ENCODE assay signal across 18 cellular contexts in the genomic region with DNA sequence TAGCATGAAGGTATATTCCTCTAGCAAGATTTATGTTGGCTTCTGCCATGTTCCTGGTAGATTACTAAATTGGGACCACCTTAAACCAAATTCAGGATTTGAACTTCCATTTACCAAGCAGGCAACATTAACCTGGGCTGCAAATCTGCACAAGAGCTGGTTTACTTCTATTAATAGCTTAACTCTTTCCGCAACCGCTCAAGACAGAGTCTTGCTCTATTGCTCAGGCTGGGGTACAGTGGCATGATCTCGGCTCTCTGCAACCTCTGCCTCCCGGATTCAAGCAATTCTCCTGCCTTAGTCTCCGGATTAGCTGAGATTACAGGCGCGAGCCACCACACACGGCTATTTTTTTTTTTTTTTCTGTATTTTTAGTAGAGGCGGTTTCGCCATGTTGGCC.
"Had no signal": no experiment of that assay in that cellular context is flagged by ENCODE, and none has a peak within 500 bp of the region (broad histone marks: within the 10 kb centered on the region; RNA-seq: fewer than 3 reads in every experiment).

No MANE protein-coding gene starts in this region.

- H3K9me3 ChIP-seq: esophagus squamous epithelium, prostate gland, right atrium auricular region, stomach had no signal

- H3K27me3 ChIP-seq: esophagus squamous epithelium, right atrium auricular region, stomach had no signal

- H3K27me3 Mint-ChIP-seq: activated CD4-positive, alpha-beta T cell treated with anti-CD3 and anti-CD28 coated beads, Interleukin-2, amount 10 ng/mL, durations not matched to agents 7 days and 5 days; dendritic cell treated with granulocyte-macrophage colony-stimulating factor and Interleukin-4, amounts not matched to agents 40 ng/mL and 50 ng/mL, for 4 days; type B pancreatic cell had no signal

- H3K36me3 ChIP-seq: prostate gland had no signal

- ATAC-seq: activated CD8-positive, alpha-beta T cell treated with anti-CD3 and anti-CD28 coated beads, Interleukin-2, amount 10 ng/mL, durations not matched to agents 7 days and 5 days; activated naive CD4-positive, alpha-beta T cell treated with anti-CD3 and anti-CD28 coated beads, Interleukin-2, amount 50 U/mL, for 72 hours; activated T-cell treated with anti-CD3 and anti-CD28 coated beads, Interleukin-2, amount 50 U/mL, for 72 hours had no signal

- H3K27ac ChIP-seq: esophagus squamous epithelium, prostate gland, right atrium auricular region, SK-N-MC, stomach had no signal

- H3K4me1 ChIP-seq: prostate gland had no signal

- H3K4me3 Mint-ChIP-seq: activated CD4-positive, alpha-beta T cell treated with anti-CD3 and anti-CD28 coated beads, Interleukin-2, amount 10 ng/mL, durations not matched to agents 7 days and 5 days; activated CD8-positive, alpha-beta T cell treated with anti-CD3 and anti-CD28 coated beads, Interleukin-2, amount 10 ng/mL, durations not matched to agents 7 days and 5 days; activated T-cell treated with anti-CD3 and anti-CD28 coated beads, Interleukin-2, amount 50 U/mL, for 72 hours; dendritic cell treated with granulocyte-macrophage colony-stimulating factor and Interleukin-4, amounts not matched to agents 40 ng/mL and 50 ng/mL, for 4 days; nephron; type B pancreatic cell had no signal

- DNase-seq: activated CD4-positive, alpha-beta T cell treated with anti-CD3 and anti-CD28 coated beads, Interleukin-2, amount 10 ng/mL, durations not matched to agents 7 days and 5 days; activated CD8-positive, alpha-beta memory T cell treated with anti-CD3 and anti-CD28 coated beads, Interleukin-2, amount 50 U/mL, for 4 hours; activated CD8-positive, alpha-beta T cell treated with anti-CD3 and anti-CD28 coated beads, Interleukin-2, amount 10 ng/mL, durations not matched to agents 7 days and 5 days; activated effector memory CD4-positive, alpha-beta T cell treated with anti-CD3 and anti-CD28 coated beads, Interleukin-2, amount 50 U/mL, for 16 hours; activated T-cell treated with anti-CD3 and anti-CD28 coated beads, Interleukin-2, amount 50 U/mL, for 72 hours; amniotic stem cell; effector memory CD4-positive, alpha-beta T cell; esophagus squamous epithelium; mesenchymal stem cell; stomach; T1000 had no signal

- H3K27ac Mint-ChIP-seq: activated CD4-positive, alpha-beta T cell treated with anti-CD3 and anti-CD28 coated beads, Interleukin-2, amount 10 ng/mL, durations not matched to agents 7 days and 5 days; activated CD8-positive, alpha-beta T cell treated with anti-CD3 and anti-CD28 coated beads, Interleukin-2, amount 10 ng/mL, durations not matched to agents 7 days and 5 days; activated naive CD4-positive, alpha-beta T cell treated with anti-CD3 and anti-CD28 coated beads, Interleukin-2, amount 50 U/mL, for 72 hours; dendritic cell treated with granulocyte-macrophage colony-stimulating factor and Interleukin-4, amounts not matched to agents 40 ng/mL and 50 ng/mL, for 4 days; nephron had no signal

- H3K4me3 ChIP-seq: esophagus squamous epithelium, prostate gland, right atrium auricular region, SK-N-MC, stomach had no signal
